Comparison of ENCODE assay signal across 26 cellular contexts in the genomic region with DNA sequence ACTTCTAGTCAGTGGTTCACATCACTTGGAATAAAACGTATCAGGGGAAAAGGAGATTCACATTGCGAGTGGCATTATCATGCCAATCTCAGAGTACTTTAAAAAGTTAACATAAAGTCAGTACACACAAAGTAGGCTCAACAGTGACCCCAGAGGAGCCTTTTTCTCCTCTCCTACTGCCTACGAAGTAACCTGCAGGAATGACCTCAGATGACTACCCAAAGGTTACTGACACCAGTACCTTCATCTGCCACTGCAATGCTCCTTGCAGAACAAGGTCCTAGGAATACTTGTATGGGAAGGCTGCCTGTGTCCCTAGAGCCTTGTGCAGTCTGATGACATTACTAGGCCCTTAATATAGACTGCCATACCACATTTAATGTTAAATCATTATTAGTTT.
"Had no signal": no experiment of that assay in that cellular context is flagged by ENCODE, and none has a peak within 500 bp of the region (broad histone marks: within the 10 kb centered on the region; RNA-seq: fewer than 3 reads in every experiment).

No MANE protein-coding gene starts in this region.

- H3K4me1 ChIP-seq: left lung, neural progenitor cell, prostate gland, suprapubic skin, transverse colon, upper lobe of right lung had no signal

- H3K9me3 ChIP-seq: esophagus squamous epithelium, left lung, prostate gland, right atrium auricular region, suprapubic skin, transverse colon, upper lobe of right lung, uterus had no signal

- H3K4me3 Mint-ChIP-seq: effector memory CD8-positive, alpha-beta T cell; naive thymus-derived CD4-positive, alpha-beta T cell; nephron; neural progenitor cell; stimulated activated naive CD8-positive, alpha-beta T cell treated with anti-CD3 and anti-CD28 coated beads, Interleukin-15, amount 100 ng/mL, for 72 hours had no signal

- H3K9me3 Mint-ChIP-seq: neural progenitor cell had no signal

- H3K36me3 Mint-ChIP-seq: naive thymus-derived CD4-positive, alpha-beta T cell; neural progenitor cell had no signal

- H2AFZ ChIP-seq: neural progenitor cell had no signal

- H3K9ac ChIP-seq: neural progenitor cell had no signal

- H3K4me2 ChIP-seq: neural progenitor cell, smooth muscle cell had no signal

- H3K36me3 ChIP-seq: esophagus squamous epithelium, left lung, neural progenitor cell, prostate gland, right atrium auricular region, suprapubic skin, transverse colon, upper lobe of right lung, uterus had no signal

- H3K27ac ChIP-seq: esophagus squamous epithelium, left lung, neural progenitor cell, prostate gland, right atrium auricular region, suprapubic skin, transverse colon, upper lobe of right lung, uterus had no signal

- ATAC-seq: effector memory CD8-positive, alpha-beta T cell; left cardiac atrium; left lung; naive thymus-derived CD4-positive, alpha-beta T cell; sciatic nerve; stimulated activated naive CD8-positive, alpha-beta T cell treated with anti-CD3 and anti-CD28 coated beads, Interleukin-15, amount 100 ng/mL, for 72 hours; upper lobe of right lung had no signal

- H3K4me1 Mint-ChIP-seq: naive thymus-derived CD4-positive, alpha-beta T cell; stimulated activated naive CD8-positive, alpha-beta T cell treated with anti-CD3 and anti-CD28 coated beads, Interleukin-15, amount 100 ng/mL, for 72 hours had no signal

- DNase-seq: cortex of kidney; effector memory CD8-positive, alpha-beta T cell; erythroblast; esophagus squamous epithelium; foreskin melanocyte; left cardiac atrium; mesenchymal stem cell; midbrain; naive thymus-derived CD4-positive, alpha-beta T cell; stimulated activated CD4-positive, alpha-beta T cell treated with anti-CD3 and anti-CD28 coated beads, Interleukin-12 subunit alpha, Interleukin-12 subunit beta, amount 100 ng/mL, for 4 hours; stimulated activated CD4-positive, alpha-beta T cell treated with anti-CD3 and anti-CD28 coated beads, Interleukin-1b, Interleukin-23, amount 100 ng/mL, for 48 hours; stimulated activated CD4-positive, alpha-beta T cell treated with anti-CD3 and anti-CD28 coated beads, Interleukin-4, amount 100 ng/mL, for 1 hour; stimulated activated CD8-positive, alpha-beta memory T cell treated with anti-CD3 and anti-CD28 coated beads, Interleukin-4, amount 100 ng/mL, for 48 hours; stimulated activated naive CD4-positive, alpha-beta T cell; stimulated activated naive CD8-positive, alpha-beta T cell treated with anti-CD3 and anti-CD28 coated beads, Interleukin-15, amount 100 ng/mL, for 72 hours; transverse colon; upper lobe of right lung; uterus had no signal

- H3K27me3 Mint-ChIP-seq: effector memory CD8-positive, alpha-beta T cell; naive thymus-derived CD4-positive, alpha-beta T cell; stimulated activated naive CD8-positive, alpha-beta T cell treated with anti-CD3 and anti-CD28 coated beads, Interleukin-15, amount 100 ng/mL, for 72 hours had no signal

- H3K27me3 ChIP-seq: esophagus squamous epithelium, left lung, neural progenitor cell, right atrium auricular region, suprapubic skin, transverse colon, upper lobe of right lung, uterus had no signal

- H3K4me3 ChIP-seq: esophagus squamous epithelium, left lung, neural progenitor cell, prostate gland, right atrium auricular region, smooth muscle cell, suprapubic skin, transverse colon, upper lobe of right lung, uterus had no signal

- H3K27ac Mint-ChIP-seq: effector memory CD8-positive, alpha-beta T cell; naive thymus-derived CD4-positive, alpha-beta T cell; neural progenitor cell; stimulated activated naive CD8-positive, alpha-beta T cell treated with anti-CD3 and anti-CD28 coated beads, Interleukin-15, amount 100 ng/mL, for 72 hours had no signal
